Comparison of ENCODE assay signal across 8 cellular contexts in genomic region chr2:68837164-68837860, GRCh38. TPM values are rescaled to one million over a fixed set of nuclear protein-coding genes. Genes with fewer than 3 reads are reported as not detected.
DNase-seq lines count a peak whose midpoint lies in the region; ATAC-seq lines count a peak whose summit lies in the region.

No MANE protein-coding gene starts in this region.

- no peaks in the 10 kb centered on the region for H3K9me3 Mint-ChIP-seq in activated naive CD4-positive, alpha-beta T cell treated with anti-CD3 and anti-CD28 coated beads, Interleukin-2, amount 50 U/mL, for 72 hours

- H3K27ac Mint-ChIP-seq in activated naive CD4-positive, alpha-beta T cell treated with anti-CD3 and anti-CD28 coated beads, Interleukin-2, amount 50 U/mL, for 72 hours, result peak overlapping the region; percentile 79 to 92

- in situ Hi-C loops in SK-MEL-5 (cut with HindIII; ENCODE audit: low pct_unique_long_range_greater_than_20kb, low sequenced_read_pairs), result no loop called here

- peak; percentile 8 for DNase-seq in NCI-H146 (lab: John Stamatoyannopoulos, UW)
- DNase-seq in NCI-H146 treated with DMSO at 0.1 percent for 48 hours (lab: John Stamatoyannopoulos, UW; ENCODE audit: unreplicated experiment), result no peak
- peak; percentile 65 for DNase-seq in SK-MEL-5 (ENCODE audit: low read depth, low spot score)
- DNase-seq in activated naive CD4-positive, alpha-beta T cell treated with anti-CD3 and anti-CD28 coated beads, Interleukin-2, amount 50 U/mL, for 72 hours (ENCODE audit: low spot score in 2 of 2), result peak; percentile 61 to 70
- peak; percentile 42 for DNase-seq in iPS DF 19.7 (ENCODE audit: low read depth, low spot score)
- DNase-seq in stimulated activated CD4-positive, alpha-beta T cell treated with anti-CD3 and anti-CD28 coated beads, Interleukin-2, amount 100 ng/mL, for 48 hours, result peak; percentile 64 to 65
- DNase-seq in dedifferentiated amniotic fluid mesenchymal stem cell (ENCODE audit: extremely low spot score), result no peak

- peak; percentile 29 to 48 for ATAC-seq in activated naive CD4-positive, alpha-beta T cell treated with anti-CD3 and anti-CD28 coated beads, Interleukin-2, amount 50 U/mL, for 72 hours
- ATAC-seq in HG02938 (IDR thresholded peaks at IDR 0.05; ENCODE audit: unreplicated experiment), result no peak

- H3K36me3 Mint-ChIP-seq in activated naive CD4-positive, alpha-beta T cell treated with anti-CD3 and anti-CD28 coated beads, Interleukin-2, amount 50 U/mL, for 72 hours, result peaks cover 0 to 18% of the 10 kb centered on the region in 2 donors

RNA-seq across cellular contexts. Expression of gene BMP10, which starts 33.9 kb away (rescaled TPM):
- total RNA-seq in SK-MEL-5 (2014; rRNA removed; shearing (Covaris generic)), result not detected in 2 replicates
- polyA plus RNA-seq in SK-MEL-5 (2015; cell fraction: cytosol; rRNA removed), result not detected in 2 replicates
- not detected in 2 replicates for polyA plus RNA-seq in SK-MEL-5 (2015; cell fraction: nucleus; rRNA removed)
- total RNA-seq in activated naive CD4-positive, alpha-beta T cell treated with anti-CD3 and anti-CD28 coated beads, Interleukin-2, amount 50 U/mL, for 72 hours, result not detected

Comparison
In these comparisons a context has a peak if more than half of its experiments do, and no peak if none do; other contexts are left out.
1. DNase-seq: peak in NCI-H146 (single experiment), SK-MEL-5 (single experiment), activated naive CD4-positive, alpha-beta T cell treated with anti-CD3 and anti-CD28 coated beads, Interleukin-2, amount 50 U/mL, for 72 hours (2 of 2), iPS DF 19.7 (single experiment) and stimulated activated CD4-positive, alpha-beta T cell treated with anti-CD3 and anti-CD28 coated beads, Interleukin-2, amount 100 ng/mL, for 48 hours (2 of 2); none in NCI-H146 treated with DMSO at 0.1 percent for 48 hours (single experiment) and dedifferentiated amniotic fluid mesenchymal stem cell (single experiment).